ENCODE assay signal across 12 cellular contexts in the genomic region with DNA sequence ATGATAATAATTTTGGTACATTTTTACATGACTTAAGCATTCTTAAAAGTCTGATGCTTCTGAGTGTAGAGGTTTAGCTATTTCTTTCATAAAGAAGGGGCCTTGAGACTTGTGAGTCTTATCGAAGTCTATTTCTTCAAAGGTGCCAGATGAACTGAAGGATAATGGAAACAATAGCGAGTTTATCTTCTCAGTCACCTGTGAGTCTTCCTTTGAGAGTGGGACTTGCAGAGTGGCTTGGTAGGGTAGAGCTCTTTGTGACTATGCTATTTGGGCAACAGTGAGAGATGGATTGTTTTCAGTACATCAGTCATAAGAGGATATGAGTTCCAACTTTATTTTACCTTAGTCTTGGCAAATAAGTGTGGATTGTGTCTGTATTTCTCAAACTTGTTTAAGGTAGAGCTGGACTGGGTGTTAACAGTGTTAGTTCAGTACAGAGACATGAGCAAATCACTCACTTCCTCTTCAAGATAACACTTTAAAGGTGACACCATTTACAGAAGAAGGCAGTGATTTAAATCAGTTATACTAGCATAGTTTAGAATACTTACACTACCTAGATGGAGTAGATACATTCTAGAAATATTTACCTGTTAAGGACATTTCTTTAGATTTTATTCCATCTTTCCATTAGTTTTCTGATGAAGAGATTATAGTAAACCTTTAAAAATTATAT. TPM values are rescaled to one million over a fixed set of nuclear protein-coding genes. Genes with fewer than 3 reads are reported as not detected.
A peak's percentile ranks its signal among the peaks of the same experiment; 100 is the strongest.
DNase-seq lines count a peak whose midpoint lies in the region; ATAC-seq, FAIRE-seq and TF ChIP-seq lines count a peak whose summit lies in the region.
"Had no signal": no experiment of that assay in that cellular context is flagged by ENCODE, and none has a peak within 500 bp of the region (broad histone marks: within the 10 kb centered on the region; RNA-seq: fewer than 3 reads in every experiment).

No MANE protein-coding gene starts in this region.

- peaks cover 20% of the 10 kb centered on the region for H3K4me1 ChIP-seq in mucosa of descending colon (ENCODE audit: low read depth)

- H3K4me3 Mint-ChIP-seq in activated CD4-positive, alpha-beta memory T cell treated with anti-CD3 and anti-CD28 coated beads for 36 hours = peak overlapping the region; percentile 4
- H3K4me3 Mint-ChIP-seq in activated CD4-positive, alpha-beta memory T cell treated with anti-CD3 and anti-CD28 coated beads, Interleukin-2, amount 10 ng/mL, durations not matched to agents 7 days and 5 days = no peak overlapping the region
- peak overlapping the region; percentile 82 for H3K4me3 Mint-ChIP-seq in activated T-helper 17 cell treated with anti-CD3 and anti-CD28 coated beads, Interleukin-2, amount 50 U/mL, for 72 hours
- peak overlapping the region in 9 of 10 donors; percentile 76 to 95 (median 89) for H3K4me3 Mint-ChIP-seq in naive thymus-derived CD8-positive, alpha-beta T cell

- H3K27ac Mint-ChIP-seq in activated CD4-positive, alpha-beta memory T cell treated with anti-CD3 and anti-CD28 coated beads for 36 hours = peak overlapping the region; percentile 25
- H3K27ac Mint-ChIP-seq in activated CD4-positive, alpha-beta memory T cell treated with anti-CD3 and anti-CD28 coated beads, Interleukin-2, amount 10 ng/mL, durations not matched to agents 7 days and 5 days = no peak overlapping the region
- no peak overlapping the region for H3K27ac Mint-ChIP-seq in activated T-helper 17 cell treated with anti-CD3 and anti-CD28 coated beads, Interleukin-2, amount 50 U/mL, for 72 hours
- H3K27ac Mint-ChIP-seq in naive thymus-derived CD8-positive, alpha-beta T cell = peak overlapping the region; percentile 0 to 86 (median 77)

- peak; percentile 51 for FAIRE-seq in GM12892 (lab: Jason Lieb, UNC)

- H3K36me3 Mint-ChIP-seq in activated CD4-positive, alpha-beta memory T cell treated with anti-CD3 and anti-CD28 coated beads for 36 hours = peaks cover 6% of the 10 kb centered on the region
- peaks cover 45% of the 10 kb centered on the region for H3K36me3 Mint-ChIP-seq in activated CD4-positive, alpha-beta memory T cell treated with anti-CD3 and anti-CD28 coated beads, Interleukin-2, amount 10 ng/mL, durations not matched to agents 7 days and 5 days (ENCODE audit: low read depth)
- H3K36me3 Mint-ChIP-seq in activated T-helper 17 cell treated with anti-CD3 and anti-CD28 coated beads, Interleukin-2, amount 50 U/mL, for 72 hours (ENCODE audit: low read depth) = peaks cover 38% of the 10 kb centered on the region
- H3K36me3 Mint-ChIP-seq in naive thymus-derived CD8-positive, alpha-beta T cell = peaks cover 0 to 24% (median 3%) of the 10 kb centered on the region in 3 donors

- ATAC-seq in activated T-helper 17 cell treated with anti-CD3 and anti-CD28 coated beads, Interleukin-2, amount 50 U/mL, for 72 hours (replicated peaks) = no peak
- ATAC-seq in naive thymus-derived CD8-positive, alpha-beta T cell = no peak
- ATAC-seq in mucosa of descending colon (no peak), GM19035 (IDR thresholded peaks at IDR 0.05; ENCODE audit: unreplicated experiment) (no peak)
- ATAC-seq: upper lobe of right lung had no signal

- no peaks in the 10 kb centered on the region for H3K27me3 Mint-ChIP-seq in activated CD4-positive, alpha-beta memory T cell treated with anti-CD3 and anti-CD28 coated beads for 36 hours
- H3K27me3 Mint-ChIP-seq in activated CD4-positive, alpha-beta memory T cell treated with anti-CD3 and anti-CD28 coated beads, Interleukin-2, amount 10 ng/mL, durations not matched to agents 7 days and 5 days = no peaks in the 10 kb centered on the region
- no peaks in the 10 kb centered on the region for H3K27me3 Mint-ChIP-seq in activated T-helper 17 cell treated with anti-CD3 and anti-CD28 coated beads, Interleukin-2, amount 50 U/mL, for 72 hours
- H3K27me3 Mint-ChIP-seq in naive thymus-derived CD8-positive, alpha-beta T cell = no peaks in the 10 kb centered on the region

- TF ChIP-seq CTCF in GM10266 (IDR thresholded peaks at IDR 0.05; ENCODE audit: control insufficient read depth, insufficient read depth, low read depth, missing control alignments) (no peak), mucosa of descending colon (IDR thresholded peaks at IDR 0.05) (no peak)

- intact Hi-C loops in activated CD4-positive, alpha-beta memory T cell treated with anti-CD3 and anti-CD28 coated beads for 36 hours (cut with micrococcal nuclease) = loop anchor here (10.0 kb wide), 1 partner anchor 399 kb away; a partner anchor contains a TSS
- intact Hi-C loops in mucosa of descending colon (cut with DNase I, micrococcal nuclease) = no loop called here

- no peak for DNase-seq in activated CD4-positive, alpha-beta memory T cell treated with anti-CD3 and anti-CD28 coated beads for 36 hours
- DNase-seq in activated CD4-positive, alpha-beta memory T cell treated with anti-CD3 and anti-CD28 coated beads, Interleukin-2, amount 10 ng/mL, durations not matched to agents 7 days and 5 days = no peak
- no peak for DNase-seq in GM12892 (ENCODE audit: insufficient read length)
- DNase-seq in naive thymus-derived CD8-positive, alpha-beta T cell = no peak
- DNase-seq in GM10266 (ENCODE audit: extremely low spot score) = no peak
- no peak for DNase-seq in mucosa of descending colon
- DNase-seq: activated CD4-positive, CD25-positive, alpha-beta regulatory T cell treated with anti-CD3 and anti-CD28 coated beads, Interleukin-2, amount 50 U/mL, for 72 hours; IMR-90; NCI-H187; upper lobe of right lung had no signal

- H3K36me3 ChIP-seq in mucosa of descending colon (ENCODE audit: low read depth) = no peaks in the 10 kb centered on the region
- H3K36me3 ChIP-seq: upper lobe of right lung had no signal

- POLR2A ChIA-PET in activated CD4-positive, alpha-beta memory T cell treated with anti-CD3 and anti-CD28 coated beads for 36 hours (lab: Charles Lee) = interaction anchor here (0.7 to 1.6 kb wide), 5 partner anchors 21 to 99 kb away, joined by 3 to 6 read pairs (median 3); no protein-coding TSS in a partner anchor
- POLR2A ChIA-PET in activated CD4-positive, alpha-beta memory T cell treated with anti-CD3 and anti-CD28 coated beads, Interleukin-2, amount 10 ng/mL, durations not matched to agents 7 days and 5 days (lab: Charles Lee) = interaction anchor here (0.9 to 9.5 kb wide), 6 partner anchors 23 to 70 kb away, joined by 3 to 64 read pairs (median 4); no protein-coding TSS in a partner anchor
- POLR2A ChIA-PET in naive thymus-derived CD8-positive, alpha-beta T cell (lab: Charles Lee) = interaction anchor here (1.6 to 2.3 kb wide), 2 partner anchors 24 to 53 kb away, joined by 5 to 7 read pairs; no protein-coding TSS in a partner anchor

- no peaks in the 10 kb centered on the region for H3K9me3 ChIP-seq in mucosa of descending colon
- H3K9me3 ChIP-seq: upper lobe of right lung had no signal

- peaks cover 49% of the 10 kb centered on the region for H3K4me1 Mint-ChIP-seq in activated CD4-positive, alpha-beta memory T cell treated with anti-CD3 and anti-CD28 coated beads for 36 hours (ENCODE audit: low read depth)
- peaks cover 53% of the 10 kb centered on the region for H3K4me1 Mint-ChIP-seq in activated CD4-positive, alpha-beta memory T cell treated with anti-CD3 and anti-CD28 coated beads, Interleukin-2, amount 10 ng/mL, durations not matched to agents 7 days and 5 days
- H3K4me1 Mint-ChIP-seq in activated T-helper 17 cell treated with anti-CD3 and anti-CD28 coated beads, Interleukin-2, amount 50 U/mL, for 72 hours = peaks cover 43% of the 10 kb centered on the region
- H3K4me1 Mint-ChIP-seq in naive thymus-derived CD8-positive, alpha-beta T cell = peaks cover 44 to 63% (median 59%) of the 10 kb centered on the region in 4 donors

- TF ChIP-seq POLR2A in GM12892 (IDR thresholded peaks at IDR 0.05; ENCODE audit: low read depth, low read length) = no peak

- H3K9me3 Mint-ChIP-seq in activated CD4-positive, alpha-beta memory T cell treated with anti-CD3 and anti-CD28 coated beads for 36 hours = no peaks in the 10 kb centered on the region
- no peaks in the 10 kb centered on the region for H3K9me3 Mint-ChIP-seq in activated CD4-positive, alpha-beta memory T cell treated with anti-CD3 and anti-CD28 coated beads, Interleukin-2, amount 10 ng/mL, durations not matched to agents 7 days and 5 days
- no peaks in the 10 kb centered on the region for H3K9me3 Mint-ChIP-seq in activated T-helper 17 cell treated with anti-CD3 and anti-CD28 coated beads, Interleukin-2, amount 50 U/mL, for 72 hours
- no peaks in the 10 kb centered on the region for H3K9me3 Mint-ChIP-seq in naive thymus-derived CD8-positive, alpha-beta T cell

- CTCF ChIA-PET in activated CD4-positive, alpha-beta memory T cell treated with anti-CD3 and anti-CD28 coated beads for 36 hours (lab: Charles Lee) = interaction anchor here (2.2 to 2.6 kb wide), 2 partner anchors 21 to 52 kb away, joined by 8 to 9 read pairs; no protein-coding TSS in a partner anchor
- CTCF ChIA-PET in activated CD4-positive, alpha-beta memory T cell treated with anti-CD3 and anti-CD28 coated beads, Interleukin-2, amount 10 ng/mL, durations not matched to agents 7 days and 5 days (lab: Charles Lee) = interaction anchor here (1.0 to 3.0 kb wide), 5 partner anchors 11 to 87 kb away, joined by 3 to 18 read pairs (median 5); no protein-coding TSS in a partner anchor

- no peak overlapping the region for H3K4me3 ChIP-seq in mucosa of descending colon

RNA-seq across cellular contexts. Expression of a gene that starts 3.2 kb away (rescaled TPM):
- 100 to 1,000 TPM; 106 to 113 TPM for total RNA-seq in activated CD4-positive, alpha-beta memory T cell treated with anti-CD3 and anti-CD28 coated beads for 36 hours
- 100 to 1,000 TPM; 153 to 170 TPM for total RNA-seq in activated CD4-positive, alpha-beta memory T cell treated with anti-CD3 and anti-CD28 coated beads, Interleukin-2, amount 10 ng/mL, durations not matched to agents 7 days and 5 days
- 49.4 TPM for polyA plus RNA-seq in GM12892 (2012; ENCODE audit: missing spikeins)
- total RNA-seq in activated T-helper 17 cell treated with anti-CD3 and anti-CD28 coated beads, Interleukin-2, amount 50 U/mL, for 72 hours = 100 to 1,000 TPM in 1 of 2 donors, 10 to 100 TPM in 1; 95.9 to 152 TPM
- 100 to 1,000 TPM; 240 to 244 TPM for total RNA-seq in naive thymus-derived CD8-positive, alpha-beta T cell
- polyA plus RNA-seq in naive thymus-derived CD8-positive, alpha-beta T cell = 100 to 1,000 TPM; 113 to 131 (median 120) TPM
- total RNA-seq in mucosa of descending colon = 100 to 1,000 TPM; 141 to 173 (median 150) TPM

Comparison
In these comparisons a context has a peak if more than half of its experiments do, and no peak if none do; other contexts are left out.
1. H3K27ac Mint-ChIP-seq: peak in activated CD4-positive, alpha-beta memory T cell treated with anti-CD3 and anti-CD28 coated beads for 36 hours (single experiment) and naive thymus-derived CD8-positive, alpha-beta T cell (10 of 10); none in activated CD4-positive, alpha-beta memory T cell treated with anti-CD3 and anti-CD28 coated beads, Interleukin-2, amount 10 ng/mL, durations not matched to agents 7 days and 5 days (single experiment) and activated T-helper 17 cell treated with anti-CD3 and anti-CD28 coated beads, Interleukin-2, amount 50 U/mL, for 72 hours (single experiment).